ENCODE assay signal across 6 cellular contexts in the genomic region with DNA sequence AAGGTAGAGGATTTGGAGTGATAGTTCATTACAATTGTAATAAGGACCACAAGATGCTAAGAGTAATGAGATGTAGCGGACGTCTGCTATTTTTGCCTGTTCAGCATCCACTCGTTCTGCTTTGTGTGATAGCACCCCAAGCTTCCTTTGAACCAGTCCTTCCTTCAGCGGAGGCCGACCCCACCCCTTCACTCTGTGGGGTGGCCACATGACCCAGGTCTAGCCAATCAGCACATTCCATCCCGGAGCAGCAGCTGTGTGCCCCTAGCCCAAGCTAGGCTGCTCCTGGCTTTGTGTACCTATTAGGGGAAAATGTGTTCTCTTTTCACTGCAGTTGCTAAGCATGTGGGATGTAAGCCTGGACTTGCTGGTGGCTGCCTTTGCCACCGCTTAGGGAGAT.
DNase-seq lines count a peak whose midpoint lies in the region; ATAC-seq, FAIRE-seq and TF ChIP-seq lines count a peak whose summit lies in the region.
"Not testable (repeated sequence)": the region's sequence is repeated elsewhere in the genome, so short reads cannot be mapped to it uniquely, and the experiment has no call there.

No MANE protein-coding gene starts in this region.

- not testable (repeated sequence) for TF ChIP-seq CTCF in DND-41 (IDR thresholded peaks at IDR 0.05; ENCODE audit: borderline replicate concordance, extremely low read depth, low read length, poor library complexity, severe bottlenecking); RWPE2 (IDR thresholded peaks at IDR 0.05; ENCODE audit: poor library complexity, severe bottlenecking); activated CD8-positive, alpha-beta T cell treated with anti-CD3 and anti-CD28 coated beads for 36 hours (IDR thresholded peaks at IDR 0.05); dorsolateral prefrontal cortex (IDR thresholded peaks at IDR 0.05 in 54 of 56, conservative IDR thresholded peaks at IDR 0.05 in 2 of 56; ENCODE audit: low read depth in 1 of 56, partially characterized antibody in 56 of 56); HepG2 (CRISPR knock-in tag; IDR thresholded peaks at IDR 0.05); neural crest cell (conservative IDR thresholded peaks at IDR 0.05)

- H3K36me3 Mint-ChIP-seq in activated CD8-positive, alpha-beta T cell treated with anti-CD3 and anti-CD28 coated beads for 36 hours (ENCODE audit: low read depth); neural crest cell (ENCODE audit: low read depth): not testable (repeated sequence)

- ATAC-seq in DND-41 (ENCODE audit: insufficient read depth, low read depth) (peak; percentile 61; the same call in 1 of the 3 replicates), RWPE2 (ENCODE audit: low read depth) (peak; percentile 17; the same call in 1 of the 3 replicates), HepG2 (peak; percentile 71)
- ATAC-seq in activated CD8-positive, alpha-beta T cell treated with anti-CD3 and anti-CD28 coated beads for 36 hours: peak; percentile 51

- H3K27ac ChIP-seq in DND-41 (ENCODE audit: low read length); RWPE2 (ENCODE audit: poor library complexity, severe bottlenecking); dorsolateral prefrontal cortex; HepG2 (ENCODE audit: extremely low read length, insufficient read depth, low read length): not testable (repeated sequence)

- H4K20me1 ChIP-seq in DND-41 (ENCODE audit: insufficient read depth, low read length); HepG2 (ENCODE audit: insufficient read depth, low read length): not testable (repeated sequence)

- not testable (repeated sequence) for TF ChIP-seq POLR2A in HepG2 (IDR thresholded peaks at IDR 0.05; ENCODE audit: insufficient read depth in 1 of 2, low read depth in 2 of 2, low read length in 2 of 2)

- H3K9me3 Mint-ChIP-seq in activated CD8-positive, alpha-beta T cell treated with anti-CD3 and anti-CD28 coated beads for 36 hours; neural crest cell: not testable (repeated sequence)

- H2AFZ ChIP-seq in DND-41 (ENCODE audit: low read depth, low read length); HepG2 (ENCODE audit: low read length): not testable (repeated sequence)

- H3K9ac ChIP-seq in DND-41 (ENCODE audit: low read depth, low read length); HepG2 (ENCODE audit: insufficient read depth, low read depth, low read length): not testable (repeated sequence)

- not testable (repeated sequence) for TF ChIP-seq RAD21 in HepG2 (CRISPR knock-in tag; IDR thresholded peaks at IDR 0.05)

- not testable (repeated sequence) for H3K27me3 Mint-ChIP-seq in activated CD8-positive, alpha-beta T cell treated with anti-CD3 and anti-CD28 coated beads for 36 hours; neural crest cell (ENCODE audit: low read depth)

- H3K36me3 ChIP-seq in DND-41 (ENCODE audit: insufficient read depth, low read length); RWPE2 (ENCODE audit: low read depth); HepG2 (replicated peaks in 1 of 2; ENCODE audit: control insufficient read depth in 1 of 2, insufficient read depth in 2 of 2, low read length in 2 of 2): not testable (repeated sequence)

- DNase-seq in DND-41 (peak; percentile 21), dorsolateral prefrontal cortex (peak in 7 of 10 donors; percentile 16 to 61 (median 46)), neural crest cell (ENCODE audit: low read depth, low spot score) (peak; percentile 19)
- not testable (repeated sequence) for DNase-seq in RWPE2 (ENCODE audit: low spot score); activated CD8-positive, alpha-beta T cell treated with anti-CD3 and anti-CD28 coated beads for 36 hours; HepG2 (ENCODE audit: low spot score)

- WGBS in HepG2 (ENCODE audit: low lambda C conversion rate): 50% methylated on average over 2 of the region's 7 CpGs

- H3K9me3 ChIP-seq in DND-41 (ENCODE audit: insufficient read depth, low read length, severe bottlenecking); RWPE2 (ENCODE audit: severe bottlenecking); HepG2 (ENCODE audit: low read length): not testable (repeated sequence)

- not testable (repeated sequence) for H3K4me3 ChIP-seq in DND-41 (ENCODE audit: low read depth in 1 of 2, low read length in 2 of 2); RWPE2 (ENCODE audit: severe bottlenecking); dorsolateral prefrontal cortex; HepG2 (replicated peaks in 1 of 3; ENCODE audit: insufficient read depth in 1 of 3, low read depth in 2 of 3, low read length in 3 of 3)

- not testable (repeated sequence) for H3K4me3 Mint-ChIP-seq in activated CD8-positive, alpha-beta T cell treated with anti-CD3 and anti-CD28 coated beads for 36 hours; neural crest cell

- not testable (repeated sequence) for FAIRE-seq in HepG2 (lab: Jason Lieb, UNC)

- in situ Hi-C loops in HepG2 (cut with HindIII; ENCODE audit: extremely low pct_ligation_motif_present, low pct_unique_long_range_greater_than_20kb): not testable (repeated sequence)

- intact Hi-C loops in activated CD8-positive, alpha-beta T cell treated with anti-CD3 and anti-CD28 coated beads for 36 hours (cut with micrococcal nuclease); dorsolateral prefrontal cortex (cut with DNase I); HepG2 (cut with micrococcal nuclease; ENCODE audit: unreplicated experiment): not testable (repeated sequence)

- H3K4me2 ChIP-seq in DND-41 (ENCODE audit: insufficient read depth, low read length); HepG2 (ENCODE audit: low read depth, low read length): not testable (repeated sequence)

- H3K4me1 ChIP-seq in DND-41 (ENCODE audit: insufficient read depth, low read length); RWPE2 (ENCODE audit: insufficient read depth, poor library complexity, severe bottlenecking); HepG2 (ENCODE audit: insufficient read depth, low read length): not testable (repeated sequence)

- not testable (repeated sequence) for H3K27me3 ChIP-seq in DND-41 (ENCODE audit: insufficient read depth, low read length, poor library complexity); RWPE2 (ENCODE audit: insufficient read depth, poor library complexity, severe bottlenecking); dorsolateral prefrontal cortex; HepG2 (ENCODE audit: control insufficient read depth in 1 of 2, insufficient read depth in 2 of 2, low read length in 2 of 2)

- CTCF ChIA-PET in activated CD8-positive, alpha-beta T cell treated with anti-CD3 and anti-CD28 coated beads for 36 hours (lab: Charles Lee); HepG2 (lab: Yijun Ruan, JAX; ENCODE audit: low intra/inter-chr PET ratio, low total read pairs): not testable (repeated sequence)

- not testable (repeated sequence) for BruUV-seq in HepG2 (replicated peaks; lab: Mats Ljungman, UMichigan)

- TF ChIP-seq EP300 in HepG2 (IDR thresholded peaks at IDR 0.05; ENCODE audit: low read depth in 2 of 2, low read length in 2 of 2); HepG2 (CRISPR knock-in tag; IDR thresholded peaks at IDR 0.05; ENCODE audit: borderline replicate concordance): not testable (repeated sequence)

- not testable (repeated sequence) for H3K27ac Mint-ChIP-seq in activated CD8-positive, alpha-beta T cell treated with anti-CD3 and anti-CD28 coated beads for 36 hours; neural crest cell (ENCODE audit: unreplicated experiment)

- POLR2A ChIA-PET in activated CD8-positive, alpha-beta T cell treated with anti-CD3 and anti-CD28 coated beads for 36 hours (lab: Charles Lee); HepG2 (lab: Yijun Ruan, JAX): not testable (repeated sequence)

- H3K4me1 Mint-ChIP-seq in activated CD8-positive, alpha-beta T cell treated with anti-CD3 and anti-CD28 coated beads for 36 hours (ENCODE audit: low read depth); neural crest cell: not testable (repeated sequence)

- not testable (repeated sequence) for H3K79me2 ChIP-seq in DND-41 (ENCODE audit: insufficient read depth, low read length); HepG2 (ENCODE audit: insufficient read depth, low read length)

TF ChIP-seq in HepG2, 621 proteins besides CTCF, POLR2A, EP300 and RAD21:
- 0 out of 2 replicates have a peak, but pooled peaks have one; percentile 31 for TF ChIP-seq NFYC (CRISPR knock-in tag; IDR thresholded peaks at IDR 0.05)

Comparison
In these comparisons a context has a peak if more than half of its experiments do, and no peak if none do; other contexts are left out.
1. ATAC-seq: peak in every context shown above with its lines; median percentile 71 in HepG2; 61 in DND-41; 51 in activated CD8-positive, alpha-beta T cell treated with anti-CD3 and anti-CD28 coated beads for 36 hours; 17 in RWPE2.